12 cellular contexts compared by ENCODE assay signal in genomic region chr11:114157476-114158050, GRCh38.
DNase-seq lines count a peak whose midpoint lies in the region; ATAC-seq and TF ChIP-seq lines count a peak whose summit lies in the region.
"Had no signal": no experiment of that assay in that cellular context is flagged by ENCODE, and none has a peak within 500 bp of the region (broad histone marks: within the 10 kb centered on the region; RNA-seq: fewer than 3 reads in every experiment).

No MANE protein-coding gene starts in this region.

- 88 to 93% (median 91%) methylated on average over 19 of the region's 19 CpGs for WGBS in stomach, 5 donors

- H3K27me3 ChIP-seq in CD4-positive, CD25-positive, alpha-beta regulatory T cell (ENCODE audit: control insufficient read depth, insufficient read depth, low read length): no peaks in the 10 kb centered on the region
- H3K27me3 ChIP-seq in layer of hippocampus (ENCODE audit: control insufficient read depth, insufficient read depth, low read length): no peaks in the 10 kb centered on the region
- no peaks in the 10 kb centered on the region for H3K27me3 ChIP-seq in stomach
- H3K27me3 ChIP-seq: left lung had no signal

- H3K9me3 Mint-ChIP-seq in CD4-positive, CD25-positive, alpha-beta regulatory T cell: peaks cover 0 to 2% (median 0%) of the 10 kb centered on the region in 7 donors

- H3K4me1 Mint-ChIP-seq in CD4-positive, CD25-positive, alpha-beta regulatory T cell: peaks cover 26 to 75% (median 42%) of the 10 kb centered on the region in 4 donors

- H3K27ac Mint-ChIP-seq in CD4-positive, CD25-positive, alpha-beta regulatory T cell: peak overlapping the region; percentile 60 to 96 (median 67)

- intact Hi-C loops in stomach (cut with DNase I; ENCODE audit: low total_unique reads): no loop called here

- no peak for ATAC-seq in CD4-positive, CD25-positive, alpha-beta regulatory T cell (ENCODE audit: low read depth in 2 of 2)
- ATAC-seq in HG03469 (IDR thresholded peaks at IDR 0.05; ENCODE audit: unreplicated experiment) (no peak), GM18867 (IDR thresholded peaks at IDR 0.05; ENCODE audit: unreplicated experiment) (no peak)
- ATAC-seq: left lung had no signal

- H3K4me3 Mint-ChIP-seq in CD4-positive, CD25-positive, alpha-beta regulatory T cell: peak overlapping the region in 1 of 4 donors; percentile 4

- no peak for TF ChIP-seq EP300 in stomach (IDR thresholded peaks at IDR 0.05)

- H3K36me3 Mint-ChIP-seq in CD4-positive, CD25-positive, alpha-beta regulatory T cell: peaks cover 12% of the 10 kb centered on the region

- peaks cover 6% of the 10 kb centered on the region for H3K27me3 Mint-ChIP-seq in CD4-positive, CD25-positive, alpha-beta regulatory T cell

- H3K27ac ChIP-seq in CD4-positive, CD25-positive, alpha-beta regulatory T cell (ENCODE audit: insufficient read depth, low read length, poor library complexity, severe bottlenecking): no peak overlapping the region
- peak overlapping the region; percentile 100 for H3K27ac ChIP-seq in angular gyrus (ENCODE audit: low read depth, low read length)
- H3K27ac ChIP-seq in layer of hippocampus (ENCODE audit: low read depth, low read length): peak overlapping the region; percentile 99
- peak overlapping the region; percentile 4 to 99 (median 95) for H3K27ac ChIP-seq in stomach
- H3K27ac ChIP-seq: HL-60 had no signal

- no peaks in the 10 kb centered on the region for H3K36me3 ChIP-seq in CD4-positive, CD25-positive, alpha-beta regulatory T cell (ENCODE audit: control insufficient read depth, insufficient read depth, low read length)
- H3K36me3 ChIP-seq in stomach: peaks cover 11 to 33% (median 30%) of the 10 kb centered on the region in 4 donors

- H3K4me1 ChIP-seq in CD4-positive, CD25-positive, alpha-beta regulatory T cell (ENCODE audit: control insufficient read depth, insufficient read depth, low read length, poor library complexity, severe bottlenecking): peaks cover 51% of the 10 kb centered on the region
- peaks cover 74 to 100% (median 95%) of the 10 kb centered on the region in 4 donors for H3K4me1 ChIP-seq in stomach

- H3K9me3 ChIP-seq in CD4-positive, CD25-positive, alpha-beta regulatory T cell (ENCODE audit: control insufficient read depth in 2 of 2, low read length in 2 of 2): no peaks in the 10 kb centered on the region
- H3K9me3 ChIP-seq in stomach: no peaks in the 10 kb centered on the region
- H3K9me3 ChIP-seq: left lung had no signal

- no peak for TF ChIP-seq POLR2A in stomach (IDR thresholded peaks at IDR 0.05)

- no peak overlapping the region for H3K4me3 ChIP-seq in CD4-positive, CD25-positive, alpha-beta regulatory T cell (ENCODE audit: low read depth, low read length)
- no peak overlapping the region for H3K4me3 ChIP-seq in stomach
- H3K4me3 ChIP-seq: left lung had no signal

- TF ChIP-seq CTCF in stomach (IDR thresholded peaks at IDR 0.05): no peak

- no peak for DNase-seq in CD4-positive, CD25-positive, alpha-beta regulatory T cell
- DNase-seq in stomach (no peak), NCI-H187 (lab: John Stamatoyannopoulos, UW) (no peak), anterior cingulate cortex (lab: John Stamatoyannopoulos, UW) (no peak)
- DNase-seq: left lung, NCI-H2081 treated with DMSO at 0.1 percent for 48 hours, SW 1271 had no signal
